In genomic region chr11:66480116-66480938, GRCh38 we compare ENCODE assay signal across 8 cellular contexts. TPM values are rescaled to one million over a fixed set of nuclear protein-coding genes. Genes with fewer than 3 reads are reported as not detected.
DNase-seq lines count a peak whose midpoint lies in the region; ATAC-seq and TF ChIP-seq lines count a peak whose summit lies in the region.

Gene DPP3 (plus strand): TSS chr11:66480434. CDS start chr11:66482201, 1,767 bp downstream.

- H3K4me3 ChIP-seq in AG10803 (ENCODE audit: low read length), result peak within 1 kb of the TSS; percentile 95
- H3K4me3 ChIP-seq in kidney epithelial cell (ENCODE audit: low read depth, low read length), result peak within 1 kb of the TSS; percentile 87

- H3K36me3 ChIP-seq in kidney epithelial cell (ENCODE audit: control insufficient read depth, insufficient read depth, low read length), result no peaks in the 10 kb centered on the region

- peak; percentile 96 for DNase-seq in AG10803 (ENCODE audit: low read depth)
- peak; percentile 91 for DNase-seq in NCI-H460 (ENCODE audit: extremely low read depth, low read depth)
- DNase-seq in activated CD4-positive, alpha-beta T cell treated with anti-CD3 and anti-CD28 coated beads for 1 hour, result peak; percentile 89
- peak; percentile 99 for DNase-seq in cerebellum (ENCODE audit: low spot score)
- peak; percentile 71 for DNase-seq in kidney epithelial cell (ENCODE audit: low read depth)
- DNase-seq in stimulated activated CD4-positive, alpha-beta T cell treated with anti-CD3 and anti-CD28 coated beads, Interleukin-15, amount 100 ng/mL, for 48 hours (ENCODE audit: low read depth in 2 of 2), result peak; percentile 91 to 95

- H3K27me3 ChIP-seq in kidney epithelial cell (ENCODE audit: control insufficient read depth, insufficient read depth, low read length), result no peaks in the 10 kb centered on the region

- TF ChIP-seq CTCF in AG10803 (conservative IDR thresholded peaks at IDR 0.05; ENCODE audit: low read length) (no peak), kidney epithelial cell (IDR thresholded peaks at IDR 0.05; ENCODE audit: insufficient read depth, low read length, poor library complexity, severe bottlenecking) (no peak)

- ATAC-seq in GM19043 (IDR thresholded peaks at IDR 0.05; ENCODE audit: low read depth, unreplicated experiment) (peak; percentile 82), HG03378 (IDR thresholded peaks at IDR 0.05; ENCODE audit: unreplicated experiment) (peak; percentile 70)

RNA-seq across cellular contexts. Expression of gene DPP3, which starts in this region (rescaled TPM):
- total RNA-seq in NCI-H460 (2014; rRNA removed; shearing (Covaris generic)), result 30.8 and 31.9 TPM in 2 replicates
- 64.7 and 69.9 TPM in 2 replicates for polyA plus RNA-seq in NCI-H460 (2014; cell fraction: nucleus; rRNA removed)
- 22.2 TPM for total RNA-seq in cerebellum
- total RNA-seq in kidney epithelial cell, result 84.6 and 108 TPM in 2 replicates

Comparison
In these comparisons a context has a peak if more than half of its experiments do, and no peak if none do; other contexts are left out.
1. Peak in every context shown above with its lines: DNase-seq, ATAC-seq and H3K4me3 ChIP-seq.